9 cellular contexts compared by ENCODE assay signal in the genomic region with DNA sequence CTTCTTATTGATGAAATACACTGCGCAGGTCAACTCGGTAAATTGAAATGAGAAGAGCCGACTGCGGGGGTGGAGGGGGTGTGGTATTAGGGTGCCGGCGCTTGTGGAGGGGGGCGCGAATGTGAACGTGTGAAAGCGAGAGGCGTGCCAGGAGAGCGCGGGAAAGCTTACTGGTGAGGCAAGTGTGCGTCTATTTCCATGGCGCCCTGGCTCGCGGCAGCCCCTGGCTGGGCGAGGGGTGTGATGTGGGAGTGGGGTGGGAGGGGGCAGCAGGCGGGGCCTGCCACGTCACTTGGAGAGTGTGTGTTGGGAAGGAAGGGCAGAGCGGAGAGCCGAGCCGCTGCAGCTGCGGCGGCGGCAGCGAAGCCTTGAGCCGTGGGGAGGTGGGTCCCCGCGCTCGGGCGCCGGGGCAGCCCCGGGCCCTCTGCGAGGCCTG.
A peak's percentile ranks its signal among the peaks of the same experiment; 100 is the strongest.
DNase-seq lines count a peak whose midpoint lies in the region; ATAC-seq, FAIRE-seq and TF ChIP-seq lines count a peak whose summit lies in the region.
"Had no signal": no experiment of that assay in that cellular context is flagged by ENCODE, and none has a peak within 500 bp of the region (broad histone marks: within the 10 kb centered on the region; RNA-seq: fewer than 3 reads in every experiment).

No MANE protein-coding gene starts in this region.

- POLR2A ChIA-PET in RWPE1 (lab: Yijun Ruan, JAX; ENCODE audit: low non-redundant PET) = no interaction called here

- peaks cover 0 to 16% (median 0%) of the 10 kb centered on the region in 4 donors for H3K27me3 ChIP-seq in pancreas

- H3K4me3 ChIP-seq in pancreas = peak overlapping the region in 1 of 4 donors; percentile 29

- H3K36me3 ChIP-seq in pancreas = no peaks in the 10 kb centered on the region

- no peaks in the 10 kb centered on the region for H3K4me1 ChIP-seq in pancreas

- intact Hi-C loops in pancreas (cut with DNase I) = no loop called here

- TF ChIP-seq CTCF in pancreas (IDR thresholded peaks at IDR 0.05) (no peak), RWPE1 (conservative IDR thresholded peaks at IDR 0.05; ENCODE audit: low read depth) (no peak)

- FAIRE-seq in frontal cortex (lab: Jason Lieb, UNC) (no peak), pancreas (lab: Jason Lieb, UNC) (no peak), GM12892 (lab: Jason Lieb, UNC) (no peak)
- FAIRE-seq: islet of Langerhans had no signal

- DNase-seq in DMS79 treated with DMSO at 0.1 percent for 48 hours (lab: John Stamatoyannopoulos, UW) (peak; percentile 15), NCI-H526 treated with DMSO at 0.1 percent for 48 hours (lab: John Stamatoyannopoulos, UW) (peak; percentile 9), frontal cortex (ENCODE audit: low spot score in 2 of 2) (peak; percentile 44 to 48), pancreas (no peak), GM12892 (ENCODE audit: insufficient read length) (no peak), RWPE1 (ENCODE audit: low spot score) (no peak)

- WGBS in pancreas, 2 donors = 2 to 3% methylated on average over 27 to 35 of the region's 35 CpGs

- CTCF ChIA-PET in RWPE1 (lab: Yijun Ruan, JAX) = interaction anchor here (0.6 kb wide), 2 partner anchors 215 to 1057 kb away, joined by 3 to 4 read pairs; no protein-coding TSS in a partner anchor

- ATAC-seq in pancreas (peak in 3 of 4 donors; percentile 19 to 70 (median 52)), HG03108 (IDR thresholded peaks at IDR 0.05; ENCODE audit: unreplicated experiment) (no peak), GM19324 (IDR thresholded peaks at IDR 0.05; ENCODE audit: low FRiP score, unreplicated experiment) (no peak)

- TF ChIP-seq POLR2A in GM12892 (IDR thresholded peaks at IDR 0.05; ENCODE audit: low read depth, low read length) = no peak

- no peaks in the 10 kb centered on the region for H3K9me3 ChIP-seq in pancreas

- H3K27ac ChIP-seq in pancreas = no peak overlapping the region
- no peak overlapping the region for H3K27ac ChIP-seq in RWPE1

Comparison
In these comparisons a context has a peak if more than half of its experiments do, and no peak if none do; other contexts are left out.
1. DNase-seq: peak in DMS79 treated with DMSO at 0.1 percent for 48 hours (single experiment), NCI-H526 treated with DMSO at 0.1 percent for 48 hours (single experiment) and frontal cortex (2 of 2); none in pancreas (0 of 6), GM12892 (single experiment) and RWPE1 (single experiment).
2. ATAC-seq: peak in pancreas (3 of 4); none in HG03108 (single experiment) and GM19324 (single experiment).